1 cellular context compared by ENCODE assay signal in genomic region chr5:58322453-58322852, GRCh38.
TF ChIP-seq lines count a peak whose summit lies in the region.

No MANE protein-coding gene starts in this region.

TF ChIP-seq in GM23338, 12 proteins besides CTCF, POLR2A, EP300 and RAD21 (continued from another document):
- TF ChIP-seq ZNF462 (CRISPR knock-in tag; IDR thresholded peaks at IDR 0.05) (no peak), EZH2phosphoT487 (IDR thresholded peaks at IDR 0.05; ENCODE audit: unreplicated experiment) (no peak), ZNF114 (CRISPR knock-in tag; IDR thresholded peaks at IDR 0.05) (no peak), NANOG (IDR thresholded peaks at IDR 0.05; ENCODE audit: borderline replicate concordance) (no peak), STAT1 (IDR thresholded peaks at IDR 0.05; ENCODE audit: unreplicated experiment) (no peak), EZH2 (IDR thresholded peaks at IDR 0.05; ENCODE audit: low read depth, unreplicated experiment) (no peak), REST (IDR thresholded peaks at IDR 0.05; ENCODE audit: unreplicated experiment) (no peak), POLR2AphosphoS5 (IDR thresholded peaks at IDR 0.05; ENCODE audit: low read depth) (no peak)
